Comparison of ENCODE assay signal across 1 cellular context in the genomic region with DNA sequence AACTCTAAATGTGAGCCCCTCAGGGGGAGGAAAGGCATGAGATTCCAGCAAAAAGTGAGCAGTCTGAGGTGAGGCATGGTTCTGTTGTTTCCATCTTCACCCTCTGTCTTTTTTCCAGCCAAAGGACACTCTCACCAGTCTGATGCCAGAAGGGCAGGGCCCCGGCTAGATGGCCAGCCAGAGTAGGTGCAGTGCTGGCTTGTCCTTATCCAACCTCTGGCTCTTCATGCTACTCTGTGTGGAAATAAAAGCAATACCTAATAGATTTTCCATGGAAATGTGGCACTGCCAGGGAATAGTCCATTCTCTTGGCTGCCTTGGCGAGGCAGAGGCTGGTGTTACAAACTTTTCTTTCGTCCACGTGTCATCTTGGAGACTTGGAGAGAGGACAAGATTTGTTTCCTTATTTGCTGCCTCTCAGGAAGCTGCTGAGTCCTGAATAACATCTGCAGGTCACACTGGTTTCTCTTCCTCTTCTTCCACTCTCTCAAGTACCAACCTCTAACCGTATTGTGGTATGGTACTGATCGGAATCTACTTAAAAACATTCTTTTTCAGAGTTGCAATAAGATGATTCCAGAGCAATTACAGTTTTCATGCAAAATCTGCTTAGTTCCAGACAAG.
TF ChIP-seq lines count a peak whose summit lies in the region.

No MANE protein-coding gene starts in this region.

TF ChIP-seq in GM23338, 12 proteins besides CTCF, POLR2A, EP300 and RAD21 (continued from another document):
- TF ChIP-seq, protein P1, sequence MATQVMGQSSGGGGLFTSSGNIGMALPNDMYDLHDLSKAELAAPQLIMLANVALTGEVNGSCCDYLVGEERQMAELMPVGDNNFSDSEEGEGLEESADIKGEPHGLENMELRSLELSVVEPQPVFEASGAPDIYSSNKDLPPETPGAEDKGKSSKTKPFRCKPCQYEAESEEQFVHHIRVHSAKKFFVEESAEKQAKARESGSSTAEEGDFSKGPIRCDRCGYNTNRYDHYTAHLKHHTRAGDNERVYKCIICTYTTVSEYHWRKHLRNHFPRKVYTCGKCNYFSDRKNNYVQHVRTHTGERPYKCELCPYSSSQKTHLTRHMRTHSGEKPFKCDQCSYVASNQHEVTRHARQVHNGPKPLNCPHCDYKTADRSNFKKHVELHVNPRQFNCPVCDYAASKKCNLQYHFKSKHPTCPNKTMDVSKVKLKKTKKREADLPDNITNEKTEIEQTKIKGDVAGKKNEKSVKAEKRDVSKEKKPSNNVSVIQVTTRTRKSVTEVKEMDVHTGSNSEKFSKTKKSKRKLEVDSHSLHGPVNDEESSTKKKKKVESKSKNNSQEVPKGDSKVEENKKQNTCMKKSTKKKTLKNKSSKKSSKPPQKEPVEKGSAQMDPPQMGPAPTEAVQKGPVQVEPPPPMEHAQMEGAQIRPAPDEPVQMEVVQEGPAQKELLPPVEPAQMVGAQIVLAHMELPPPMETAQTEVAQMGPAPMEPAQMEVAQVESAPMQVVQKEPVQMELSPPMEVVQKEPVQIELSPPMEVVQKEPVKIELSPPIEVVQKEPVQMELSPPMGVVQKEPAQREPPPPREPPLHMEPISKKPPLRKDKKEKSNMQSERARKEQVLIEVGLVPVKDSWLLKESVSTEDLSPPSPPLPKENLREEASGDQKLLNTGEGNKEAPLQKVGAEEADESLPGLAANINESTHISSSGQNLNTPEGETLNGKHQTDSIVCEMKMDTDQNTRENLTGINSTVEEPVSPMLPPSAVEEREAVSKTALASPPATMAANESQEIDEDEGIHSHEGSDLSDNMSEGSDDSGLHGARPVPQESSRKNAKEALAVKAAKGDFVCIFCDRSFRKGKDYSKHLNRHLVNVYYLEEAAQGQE (IDR thresholded peaks at IDR 0.05; ENCODE audit: unreplicated experiment), result no peak
- TF ChIP-seq POLR2AphosphoS5 (IDR thresholded peaks at IDR 0.05; ENCODE audit: low read depth) (no peak), CREB1 (CRISPR knock-in tag; IDR thresholded peaks at IDR 0.05; ENCODE audit: low read depth) (no peak)
